16 cellular contexts compared by ENCODE assay signal in the genomic region with DNA sequence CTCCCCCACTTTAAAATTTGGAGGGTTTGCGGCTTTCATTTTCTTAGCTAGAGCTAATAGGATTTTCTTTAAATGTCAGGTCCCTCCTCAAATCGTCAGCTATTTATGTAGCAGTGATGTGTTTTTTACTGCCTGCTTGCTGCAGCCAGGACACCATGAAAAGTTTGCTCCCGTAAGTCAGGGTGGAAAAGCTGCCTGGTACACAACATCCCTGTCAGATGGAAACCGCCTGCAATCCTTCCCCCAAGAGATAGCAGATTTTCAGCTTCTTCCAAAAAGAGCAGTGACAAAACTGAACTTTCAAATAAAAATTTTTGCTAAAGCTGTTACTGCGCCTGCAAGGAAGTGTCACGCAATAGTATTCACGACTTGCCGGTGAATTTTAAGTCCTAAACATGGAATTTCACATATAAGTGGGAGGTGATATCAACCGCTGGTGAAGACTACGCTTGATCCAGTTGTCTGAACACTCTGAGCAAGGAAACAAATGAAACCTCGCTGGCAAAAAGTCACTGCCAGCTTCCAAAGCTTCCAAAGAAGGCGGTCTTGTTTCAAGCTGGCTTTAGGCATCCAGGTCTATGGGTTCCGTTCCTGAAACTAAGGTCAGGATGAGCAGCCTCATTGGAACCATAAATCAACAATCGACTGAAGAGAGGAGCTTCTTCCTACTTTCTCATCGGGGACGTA. TPM values are rescaled to one million over a fixed set of nuclear protein-coding genes. Genes with fewer than 3 reads are reported as not detected.
A peak's percentile ranks its signal among the peaks of the same experiment; 100 is the strongest.
DNase-seq lines count a peak whose midpoint lies in the region; ATAC-seq and TF ChIP-seq lines count a peak whose summit lies in the region.
"Had no signal": no experiment of that assay in that cellular context is flagged by ENCODE, and none has a peak within 500 bp of the region (broad histone marks: within the 10 kb centered on the region; RNA-seq: fewer than 3 reads in every experiment).

No MANE protein-coding gene starts in this region.

- H3K4me1 ChIP-seq in mammary epithelial cell (ENCODE audit: insufficient read depth, low read length) (no peaks in the 10 kb centered on the region), fibroblast of lung (ENCODE audit: control insufficient read depth, extremely low read depth, insufficient read depth, low read length) (peaks cover 13% of the 10 kb centered on the region), ovary (ENCODE audit: insufficient read depth) (peaks cover 9% of the 10 kb centered on the region), upper lobe of left lung (peaks cover 0 to 5% (median 0%) of the 10 kb centered on the region in 4 donors)
- H3K4me1 ChIP-seq in effector memory CD4-positive, alpha-beta T cell (ENCODE audit: control insufficient read depth, insufficient read depth, low read length, poor library complexity, severe bottlenecking), result no peaks in the 10 kb centered on the region

- TF ChIP-seq EP300 in ovary (IDR thresholded peaks at IDR 0.05), result no peak
- TF ChIP-seq EP300 in upper lobe of left lung (IDR thresholded peaks at IDR 0.05), result no peak

- POLR2A ChIA-PET in MCF 10A (lab: Yijun Ruan, JAX), result interaction anchor here (0.8 to 3.3 kb wide), 7 partner anchors 11 to 246 kb away, joined by 3 to 12 read pairs (median 4); no protein-coding TSS in a partner anchor

- H3K36me3 ChIP-seq in mammary epithelial cell (ENCODE audit: insufficient read depth, low read length) (no peaks in the 10 kb centered on the region), fibroblast of lung (ENCODE audit: control insufficient read depth, insufficient read depth, low read length) (peaks cover 2% of the 10 kb centered on the region), ovary (no peaks in the 10 kb centered on the region), upper lobe of left lung (no peaks in the 10 kb centered on the region)
- H3K36me3 ChIP-seq in effector memory CD4-positive, alpha-beta T cell (ENCODE audit: control insufficient read depth, insufficient read depth, low read length), result no peaks in the 10 kb centered on the region

- TF ChIP-seq POLR2A in ovary (IDR thresholded peaks at IDR 0.05), result no peak
- TF ChIP-seq POLR2A in upper lobe of left lung (IDR thresholded peaks at IDR 0.05), result no peak

- CTCF ChIA-PET in MCF 10A (lab: Yijun Ruan, JAX) (interaction anchor here (0.7 to 4.0 kb wide), 29 partner anchors 10 to 1043 kb away, joined by 3 to 51 read pairs (median 4); no protein-coding TSS in a partner anchor), mammary epithelial cell (lab: Charles Lee; ENCODE audit: low non-redundant PET) (no interaction called here)

- H3K27me3 ChIP-seq in mammary epithelial cell (ENCODE audit: insufficient read depth, low read length) (no peaks in the 10 kb centered on the region), fibroblast of lung (ENCODE audit: control insufficient read depth, insufficient read depth, low read length) (no peaks in the 10 kb centered on the region), ovary (no peaks in the 10 kb centered on the region), upper lobe of left lung (no peaks in the 10 kb centered on the region)
- H3K27me3 ChIP-seq in effector memory CD4-positive, alpha-beta T cell (replicated peaks; ENCODE audit: control insufficient read depth, insufficient read depth, low read length, poor library complexity, severe bottlenecking), result no peaks in the 10 kb centered on the region

- H3K4me3 ChIP-seq in mammary epithelial cell (replicated peaks in 1 of 3; ENCODE audit: insufficient read depth in 1 of 3, low read depth in 2 of 3, low read length in 3 of 3) (no peak overlapping the region), fibroblast of lung (replicated peaks in 1 of 4; ENCODE audit: control extremely low read depth in 1 of 4, insufficient read depth in 1 of 4, low read depth in 3 of 4, low read length in 4 of 4) (peak overlapping the region; percentile 83 to 94 (median 89)), ovary (peak overlapping the region; percentile 55), upper lobe of left lung (peak overlapping the region in 2 of 4 donors; percentile 46 to 48)
- H3K4me3 ChIP-seq in effector memory CD4-positive, alpha-beta T cell (ENCODE audit: insufficient read depth, low read depth, low read length, poor library complexity, severe bottlenecking), result no peak overlapping the region
- H3K4me3 ChIP-seq: lung had no signal

- H3K4me2 ChIP-seq in mammary epithelial cell (ENCODE audit: insufficient read depth, low read depth, low read length), result no peak overlapping the region
- peak overlapping the region; percentile 74 for H3K4me2 ChIP-seq in fibroblast of lung (ENCODE audit: extremely low read depth, insufficient read depth, low read length)

- H4K20me1 ChIP-seq in mammary epithelial cell (ENCODE audit: insufficient read depth, low read length) (no peaks in the 10 kb centered on the region), fibroblast of lung (ENCODE audit: control insufficient read depth, extremely low read depth, insufficient read depth, low read length) (no peaks in the 10 kb centered on the region)

- no peak for ATAC-seq in upper lobe of left lung (ENCODE audit: low FRiP score in 2 of 2)
- ATAC-seq: activated naive CD8-positive, alpha-beta T cell treated with anti-CD3 and anti-CD28 coated beads, Interleukin-2, amount 50 U/mL, for 24 hours; effector memory CD8-positive, alpha-beta T cell had no signal

- H3K27ac Mint-ChIP-seq in MCF 10A (ENCODE audit: low read depth, unreplicated experiment), result peak overlapping the region; percentile 31
- H3K27ac Mint-ChIP-seq: activated B cell treated with CpG ODN at 0.5 μM for 24 hours; activated naive CD8-positive, alpha-beta T cell treated with anti-CD3 and anti-CD28 coated beads, Interleukin-2, amount 50 U/mL, for 24 hours; effector memory CD8-positive, alpha-beta T cell; progenitor cell of endocrine pancreas had no signal

- H3K27ac ChIP-seq in mammary epithelial cell (ENCODE audit: insufficient read depth, low read depth, low read length) (no peak overlapping the region), fibroblast of lung (ENCODE audit: insufficient read depth, low read length) (peak overlapping the region; percentile 92), ovary (peak overlapping the region; percentile 88), upper lobe of left lung (peak overlapping the region; percentile 49 to 83 (median 80))
- no peak overlapping the region for H3K27ac ChIP-seq in effector memory CD4-positive, alpha-beta T cell (ENCODE audit: insufficient read depth, low read length, poor library complexity, severe bottlenecking)

- no peaks in the 10 kb centered on the region for H3K27me3 Mint-ChIP-seq in MCF 10A (ENCODE audit: insufficient read depth, unreplicated experiment)

- in situ Hi-C loops in mammary epithelial cell (cut with MboI; ENCODE audit: low sequenced_read_pairs in 2 of 2), result loop anchor here (10.0 to 25.0 kb wide), 2 partner anchors 151 to 246 kb away; a partner anchor contains a TSS

- intact Hi-C loops in MCF 10A (cut with micrococcal nuclease) (loop anchor here (1.0 to 5.0 kb wide), 6 partner anchors 64 to 318 kb away; no protein-coding TSS in a partner anchor), mammary epithelial cell (cut with micrococcal nuclease) (loop anchor here (1.0 kb wide), 5 partner anchors 240 to 318 kb away; no protein-coding TSS in a partner anchor), ovary (cut with DNase I) (loop anchor here (5.0 to 10.0 kb wide), 9 partner anchors 64 to 319 kb away; no protein-coding TSS in a partner anchor)

- H3K79me2 ChIP-seq in mammary epithelial cell (ENCODE audit: insufficient read depth, low read length) (no peaks in the 10 kb centered on the region), fibroblast of lung (ENCODE audit: control insufficient read depth, insufficient read depth, low read length) (peaks cover 87% of the 10 kb centered on the region)

- no peaks in the 10 kb centered on the region for H3K36me3 Mint-ChIP-seq in MCF 10A (ENCODE audit: insufficient read depth, unreplicated experiment)

- no peaks in the 10 kb centered on the region for H3K4me1 Mint-ChIP-seq in MCF 10A (ENCODE audit: insufficient read depth, unreplicated experiment)
- H3K4me1 Mint-ChIP-seq: activated B cell treated with CpG ODN at 0.5 μM for 24 hours had no signal

- BruUV-seq in MCF 10A (replicated peaks; lab: Mats Ljungman, UMichigan) (no TSS peak), mammary epithelial cell (replicated peaks; lab: Mats Ljungman, UMichigan) (no TSS peak)

- no peak overlapping the region for H3K4me3 Mint-ChIP-seq in MCF 10A (ENCODE audit: unreplicated experiment)
- H3K4me3 Mint-ChIP-seq: activated B cell treated with CpG ODN at 0.5 μM for 24 hours; activated naive CD8-positive, alpha-beta T cell treated with anti-CD3 and anti-CD28 coated beads, Interleukin-2, amount 50 U/mL, for 24 hours; effector memory CD8-positive, alpha-beta T cell had no signal

- no peak overlapping the region for H2AFZ ChIP-seq in mammary epithelial cell (ENCODE audit: low read depth, low read length)
- H2AFZ ChIP-seq in fibroblast of lung (ENCODE audit: low read length), result no peak overlapping the region

- H3K9me3 Mint-ChIP-seq in MCF 10A (ENCODE audit: unreplicated experiment), result no peaks in the 10 kb centered on the region
- H3K9me3 Mint-ChIP-seq: activated B cell treated with CpG ODN at 0.5 μM for 24 hours; activated naive CD8-positive, alpha-beta T cell treated with anti-CD3 and anti-CD28 coated beads, Interleukin-2, amount 50 U/mL, for 24 hours; effector memory CD8-positive, alpha-beta T cell had no signal

- no peak overlapping the region for H3K9ac ChIP-seq in mammary epithelial cell (ENCODE audit: insufficient read depth, low read length)
- H3K9ac ChIP-seq in fibroblast of lung (ENCODE audit: insufficient read depth, low read length), result peak overlapping the region; percentile 71

- dilution Hi-C loops in mammary epithelial cell (cut with HindIII; ENCODE audit: low sequenced_read_pairs), result no loop called here

- 91% methylated on average over 16 of the region's 16 CpGs for WGBS in mammary epithelial cell (ENCODE audit: low coverage, missing lambda C conversion rate)
- 10 to 16% (median 15%) methylated on average over 16 of the region's 16 CpGs for WGBS in ovary, 3 donors
- WGBS in upper lobe of left lung, 2 donors, result 76 to 78% methylated on average over 16 of the region's 16 CpGs

- H3K9me3 ChIP-seq in mammary epithelial cell (replicated peaks; ENCODE audit: insufficient read depth, low read length) (no peaks in the 10 kb centered on the region), fibroblast of lung (ENCODE audit: control insufficient read depth, insufficient read depth, low read depth, low read length) (no peaks in the 10 kb centered on the region), ovary (no peaks in the 10 kb centered on the region), upper lobe of left lung (no peaks in the 10 kb centered on the region)
- H3K9me3 ChIP-seq in effector memory CD4-positive, alpha-beta T cell (ENCODE audit: control insufficient read depth, low read length), result no peaks in the 10 kb centered on the region

- DNase-seq in MCF 10A (ENCODE audit: unreplicated experiment) (no peak), mammary epithelial cell (no peak), fibroblast of lung (ENCODE audit: low read depth in 2 of 2) (no peak), ovary (peak in 1 of 5 donors; percentile 31), upper lobe of left lung (no peak), NAMALWA (ENCODE audit: low spot score) (no peak), LoVo (ENCODE audit: low spot score) (no peak)
- DNase-seq in effector memory CD4-positive, alpha-beta T cell, result no peak
- DNase-seq: 8988T; activated B cell treated with CpG ODN at 0.5 μM for 24 hours; activated naive CD8-positive, alpha-beta T cell treated with anti-CD3 and anti-CD28 coated beads, Interleukin-2, amount 50 U/mL, for 24 hours; effector memory CD8-positive, alpha-beta T cell; NCI-H1930; substantia nigra had no signal

- TF ChIP-seq CTCF in MCF 10A (IDR thresholded peaks at IDR 0.05; ENCODE audit: unreplicated experiment) (no peak), mammary epithelial cell (conservative IDR thresholded peaks at IDR 0.05 in 1 of 2, IDR thresholded peaks at IDR 0.05 in 1 of 2; ENCODE audit: extremely low read depth in 1 of 2, insufficient read depth in 1 of 2, low read depth in 1 of 2, low read length in 2 of 2) (no peak), fibroblast of lung (conservative IDR thresholded peaks at IDR 0.05 in 1 of 2, IDR thresholded peaks at IDR 0.05 in 1 of 2; ENCODE audit: low read depth in 1 of 2, low read length in 2 of 2) (no peak), ovary (IDR thresholded peaks at IDR 0.05) (no peak), upper lobe of left lung (IDR thresholded peaks at IDR 0.05) (no peak)

RNA-seq across cellular contexts. Expression of a gene that starts 2.9 kb away (rescaled TPM):
- 0.19 and 0.61 TPM in 2 replicates for total RNA-seq in MCF 10A (2022)
- 1 to 10 TPM in 1 of 2 donors, under 1 TPM in 1; 0.14 to 7.2 TPM for total RNA-seq in mammary epithelial cell
- polyA plus RNA-seq in mammary epithelial cell, result 0.16 TPM
- polyA minus RNA-seq in mammary epithelial cell, result 0.57 TPM
- 1,525 and 1,534 TPM in 2 replicates for total RNA-seq in fibroblast of lung
- polyA plus RNA-seq in fibroblast of lung, result 286 and 316 TPM in 2 replicates
- 564 and 770 TPM in 2 replicates for polyA plus RNA-seq in fibroblast of lung (2012)
- 1,049 and 1,080 TPM in 2 replicates for polyA minus RNA-seq in fibroblast of lung (ENCODE audit: low replicate concordance)
- 100 to 1,000 TPM; 113 to 520 (median 431) TPM for total RNA-seq in ovary
- 100 to 1,000 TPM; 105 to 356 TPM for polyA plus RNA-seq in ovary
- 100 to 1,000 TPM in 2 of 6 donors, 10 to 100 TPM in 4; 34.4 to 199 (median 71.9) TPM for total RNA-seq in upper lobe of left lung

Comparison
In these comparisons a context has a peak if more than half of its experiments do, and no peak if none do; other contexts are left out.
1. H3K27ac ChIP-seq: peak in fibroblast of lung (single experiment), ovary (2 of 2) and upper lobe of left lung (4 of 4); none in mammary epithelial cell (single experiment) and effector memory CD4-positive, alpha-beta T cell (single experiment).
2. H3K4me3 ChIP-seq: peak in fibroblast of lung (4 of 4) and ovary (single experiment); none in mammary epithelial cell (0 of 3) and effector memory CD4-positive, alpha-beta T cell (single experiment).
3. RNA of a gene that starts 2.9 kb away (total RNA-seq): 1,525 to 1,534 TPM in fibroblast of lung, 113 to 520 TPM in ovary and 34.4 to 199 TPM in upper lobe of left lung; 0.14 to 7.2 TPM in mammary epithelial cell and 0.19 to 0.61 TPM in MCF 10A; every median in the first group is over 4 times any median in the second.